Comparison of ENCODE assay signal across 13 cellular contexts in genomic region chr2:40178971-40179370, GRCh38.
DNase-seq lines count a peak whose midpoint lies in the region; ATAC-seq and TF ChIP-seq lines count a peak whose summit lies in the region.
"Had no signal": no experiment of that assay in that cellular context is flagged by ENCODE, and none has a peak within 500 bp of the region (broad histone marks: within the 10 kb centered on the region; RNA-seq: fewer than 3 reads in every experiment).

No MANE protein-coding gene starts in this region.

- H3K4me3 ChIP-seq in SJCRH30 (no peak overlapping the region), BE2C (ENCODE audit: low read depth, low read length) (no peak overlapping the region)
- H3K4me3 ChIP-seq: uterus had no signal

- H3K9me3 ChIP-seq in SJCRH30 (replicated peaks) (no peaks in the 10 kb centered on the region), BE2C (no peaks in the 10 kb centered on the region)
- H3K9me3 ChIP-seq: uterus had no signal

- no peak overlapping the region for H3K4me3 Mint-ChIP-seq in activated T-helper 1 cell treated with anti-CD3 and anti-CD28 coated beads, Interleukin-12 subunit alpha, Interleukin-12 subunit beta, Interleukin-2, Interleukin-4 antibody, amounts not matched to agents 30 ng/mL and 10 ng/mL and 1 ng/mL, durations not matched to agents 14 hours and 24 hours and 36 hours

- DNase-seq in SJCRH30 (peak; percentile 56 to 74), COLO668 (lab: John Stamatoyannopoulos, UW; ENCODE audit: unreplicated experiment) (no peak), GM19240 (ENCODE audit: insufficient read length, low spot score) (no peak), BE2C (no peak)
- DNase-seq in activated T-helper 1 cell treated with anti-CD3 and anti-CD28 coated beads, Interleukin-12 subunit alpha, Interleukin-12 subunit beta, Interleukin-2, Interleukin-4 antibody, amounts not matched to agents 30 ng/mL and 10 ng/mL and 1 ng/mL, durations not matched to agents 14 hours and 24 hours and 36 hours (ENCODE audit: low spot score), result no peak
- DNase-seq: activated gamma-delta T cell, GF-D8, NCI-H446 treated with DMSO at 0.1 percent for 48 hours, T-helper 9 cell, uterus had no signal

- intact Hi-C loops in activated T-helper 1 cell treated with anti-CD3 and anti-CD28 coated beads, Interleukin-12 subunit alpha, Interleukin-12 subunit beta, Interleukin-2, Interleukin-4 antibody, amounts not matched to agents 30 ng/mL and 10 ng/mL and 1 ng/mL, durations not matched to agents 14 hours and 24 hours and 36 hours (cut with micrococcal nuclease), result no loop called here

- no peaks in the 10 kb centered on the region for H3K36me3 Mint-ChIP-seq in activated T-helper 1 cell treated with anti-CD3 and anti-CD28 coated beads, Interleukin-12 subunit alpha, Interleukin-12 subunit beta, Interleukin-2, Interleukin-4 antibody, amounts not matched to agents 30 ng/mL and 10 ng/mL and 1 ng/mL, durations not matched to agents 14 hours and 24 hours and 36 hours (ENCODE audit: low read depth)

- H3K27me3 ChIP-seq in SJCRH30 (no peaks in the 10 kb centered on the region), BE2C (no peaks in the 10 kb centered on the region)
- H3K27me3 ChIP-seq: uterus had no signal

- peak overlapping the region; percentile 14; the same call in 1 of the 2 replicates for H3K27ac ChIP-seq in SJCRH30
- H3K27ac ChIP-seq: uterus had no signal

- no peaks in the 10 kb centered on the region for H3K9me3 Mint-ChIP-seq in activated T-helper 1 cell treated with anti-CD3 and anti-CD28 coated beads, Interleukin-12 subunit alpha, Interleukin-12 subunit beta, Interleukin-2, Interleukin-4 antibody, amounts not matched to agents 30 ng/mL and 10 ng/mL and 1 ng/mL, durations not matched to agents 14 hours and 24 hours and 36 hours

- peaks cover 11% of the 10 kb centered on the region for H3K4me1 Mint-ChIP-seq in activated T-helper 1 cell treated with anti-CD3 and anti-CD28 coated beads, Interleukin-12 subunit alpha, Interleukin-12 subunit beta, Interleukin-2, Interleukin-4 antibody, amounts not matched to agents 30 ng/mL and 10 ng/mL and 1 ng/mL, durations not matched to agents 14 hours and 24 hours and 36 hours (ENCODE audit: low read depth)

- no peaks in the 10 kb centered on the region for H3K27me3 Mint-ChIP-seq in activated T-helper 1 cell treated with anti-CD3 and anti-CD28 coated beads, Interleukin-12 subunit alpha, Interleukin-12 subunit beta, Interleukin-2, Interleukin-4 antibody, amounts not matched to agents 30 ng/mL and 10 ng/mL and 1 ng/mL, durations not matched to agents 14 hours and 24 hours and 36 hours (ENCODE audit: insufficient read depth)

- H3K4me1 ChIP-seq in SJCRH30 (peaks cover 17% of the 10 kb centered on the region), BE2C (no peaks in the 10 kb centered on the region)
- H3K4me1 ChIP-seq: uterus had no signal

- peak; percentile 81 for ATAC-seq in GM18505 (IDR thresholded peaks at IDR 0.05; ENCODE audit: unreplicated experiment)
- ATAC-seq in GM19468 (IDR thresholded peaks at IDR 0.05; ENCODE audit: extremely low read depth, unreplicated experiment), result peak; percentile 26
- peak; percentile 66 for ATAC-seq in HG03060 (IDR thresholded peaks at IDR 0.05; ENCODE audit: low read depth, unreplicated experiment)

- H3K36me3 ChIP-seq in SJCRH30, result no peaks in the 10 kb centered on the region
- H3K36me3 ChIP-seq in BE2C, result no peaks in the 10 kb centered on the region
- H3K36me3 ChIP-seq: uterus had no signal

- H3K27ac Mint-ChIP-seq in activated T-helper 1 cell treated with anti-CD3 and anti-CD28 coated beads, Interleukin-12 subunit alpha, Interleukin-12 subunit beta, Interleukin-2, Interleukin-4 antibody, amounts not matched to agents 30 ng/mL and 10 ng/mL and 1 ng/mL, durations not matched to agents 14 hours and 24 hours and 36 hours, result no peak overlapping the region

- TF ChIP-seq CTCF in BE2C (IDR thresholded peaks at IDR 0.05; ENCODE audit: low read depth, low read length), result no peak

- TF ChIP-seq POLR2A in GM18505 (IDR thresholded peaks at IDR 0.05; ENCODE audit: borderline replicate concordance, extremely low read depth, insufficient read depth, insufficient read length), result no peak

Comparison
In these comparisons a context has a peak if more than half of its experiments do, and no peak if none do; other contexts are left out.
1. ATAC-seq: peak in every context shown above with its lines; median percentile 81 in GM18505; 66 in HG03060; 26 in GM19468.
2. DNase-seq: peak in SJCRH30 (2 of 2); none in COLO668 (single experiment), GM19240 (single experiment), BE2C (single experiment) and activated T-helper 1 cell treated with anti-CD3 and anti-CD28 coated beads, Interleukin-12 subunit alpha, Interleukin-12 subunit beta, Interleukin-2, Interleukin-4 antibody, amounts not matched to agents 30 ng/mL and 10 ng/mL and 1 ng/mL, durations not matched to agents 14 hours and 24 hours and 36 hours (single experiment).